Comparison of ENCODE assay signal across 16 cellular contexts in the genomic region with DNA sequence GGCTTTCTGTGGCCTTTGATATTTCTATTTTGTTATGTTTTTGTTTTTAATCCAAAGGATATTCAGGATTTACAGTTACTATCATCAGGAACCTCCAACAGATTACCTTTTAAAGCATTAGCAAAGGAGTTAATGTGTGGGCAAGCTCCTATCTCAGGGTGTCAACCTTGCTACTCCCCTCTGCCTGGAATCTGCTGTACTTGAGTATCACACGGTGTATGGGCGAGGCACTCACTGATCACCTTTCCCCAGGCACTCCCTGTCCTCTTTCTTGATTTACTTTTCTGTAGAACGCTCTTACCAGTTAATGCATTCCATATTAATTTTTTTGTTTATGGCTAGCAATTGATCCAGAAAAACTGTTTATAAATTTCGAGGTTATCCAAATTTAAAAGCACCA.
"Had no signal": no experiment of that assay in that cellular context is flagged by ENCODE, and none has a peak within 500 bp of the region (broad histone marks: within the 10 kb centered on the region; RNA-seq: fewer than 3 reads in every experiment).

No MANE protein-coding gene starts in this region.

- H3K27ac ChIP-seq: epithelial cell of prostate, neutrophil, parathyroid adenoma had no signal

- H3K27me3 ChIP-seq: adrenal gland, heart left ventricle, neutrophil had no signal

- H3K79me2 ChIP-seq: parathyroid adenoma had no signal

- H3K9ac ChIP-seq: parathyroid adenoma had no signal

- H2AFZ ChIP-seq: parathyroid adenoma had no signal

- H3K36me3 ChIP-seq: adrenal gland, heart left ventricle, neutrophil had no signal

- DNase-seq: activated CD4-positive, alpha-beta T cell treated with anti-CD3 and anti-CD28 coated beads for 48 hours; activated CD4-positive, CD25-positive, alpha-beta regulatory T cell; activated CD8-positive, alpha-beta T cell treated with anti-CD3 and anti-CD28 coated beads for 36 hours; cerebellar nuclear complex; endodermal cell; heart left ventricle; left ventricle myocardium superior; midbrain; stimulated activated CD4-positive, alpha-beta T cell treated with anti-CD3 and anti-CD28 coated beads, Interleukin-4, amount 100 ng/mL, for 4 hours; stimulated activated naive CD8-positive, alpha-beta T cell treated with anti-CD3 and anti-CD28 coated beads, Interleukin-15, Interleukin-2, amounts not matched to agents 100 U/mL and 50 U/mL, for 24 hours; T-helper 17 cell had no signal

- H3K9me3 ChIP-seq: adrenal gland, heart left ventricle, neutrophil had no signal

- H3K4me3 ChIP-seq: adrenal gland, coronary artery, heart left ventricle had no signal

- H3K4me1 ChIP-seq: parathyroid adenoma had no signal
